ENCODE assay signal across 8 cellular contexts in the genomic region with DNA sequence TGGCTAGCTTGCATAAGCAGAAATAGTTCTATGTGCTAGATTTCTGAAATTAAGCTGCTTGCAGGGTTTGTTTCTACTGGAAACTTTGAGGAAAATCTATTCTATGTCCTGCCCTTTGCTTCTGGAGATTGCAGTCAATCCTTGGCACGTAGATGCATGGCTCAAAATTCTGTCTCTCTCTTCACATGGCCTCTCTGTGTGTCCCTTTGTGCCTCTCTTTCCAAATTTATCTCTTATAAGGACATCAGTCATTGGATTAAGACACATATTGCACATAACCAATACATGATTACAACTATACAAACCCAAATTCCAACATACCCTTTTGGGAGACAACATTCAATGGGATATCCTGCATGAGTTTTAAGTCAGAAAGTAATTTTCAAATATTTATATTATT.
"Had no signal": no experiment of that assay in that cellular context is flagged by ENCODE, and none has a peak within 500 bp of the region (broad histone marks: within the 10 kb centered on the region; RNA-seq: fewer than 3 reads in every experiment).

No MANE protein-coding gene starts in this region.

- DNase-seq: GDM1, GF-D8 had no signal

- ATAC-seq: GM12878 had no signal

- FAIRE-seq: G401.6, GM12878, GM12891, GM12892, GM18507, GM19239 had no signal

- H3K4me3 ChIP-seq: GM12878 had no signal
